8 cellular contexts compared by ENCODE assay signal in the genomic region with DNA sequence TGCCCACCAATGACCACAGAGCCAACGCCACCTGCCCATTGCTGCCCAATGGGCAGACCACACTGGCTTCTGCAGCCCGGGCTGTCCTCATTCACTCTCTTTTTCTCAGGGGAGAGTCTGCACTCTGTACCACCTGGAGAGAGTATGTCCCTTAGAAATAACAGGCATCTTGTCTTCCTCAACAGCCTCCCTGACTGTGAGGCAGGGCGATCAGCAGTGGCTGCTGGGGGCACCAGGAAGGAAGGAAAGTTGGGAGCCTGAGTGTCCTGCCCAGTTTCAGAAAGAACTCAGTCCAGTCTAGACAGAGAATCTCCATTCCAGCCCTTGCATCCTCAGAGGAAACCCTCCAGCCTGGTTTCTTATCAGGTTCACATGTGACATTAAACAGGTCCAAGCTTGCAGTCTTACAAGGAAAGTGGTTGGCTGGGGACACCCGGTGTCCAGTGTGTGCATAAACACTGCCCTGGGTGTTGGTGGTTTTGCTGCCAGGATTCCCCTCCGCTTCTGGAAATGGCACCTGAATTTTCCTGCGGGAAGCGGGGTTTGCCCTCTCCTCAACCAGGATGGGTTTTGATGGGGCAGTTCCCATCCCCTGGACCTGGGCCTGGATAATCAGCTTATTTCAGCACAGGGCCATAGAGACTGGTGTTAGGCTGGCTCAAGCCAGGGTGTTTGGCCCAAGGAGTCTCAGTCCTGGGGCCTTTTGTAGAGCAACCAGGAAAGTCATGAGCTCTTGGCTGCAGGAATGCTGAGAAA. TPM values are rescaled to one million over a fixed set of nuclear protein-coding genes. Genes with fewer than 3 reads are reported as not detected.
DNase-seq lines count a peak whose midpoint lies in the region; ATAC-seq and TF ChIP-seq lines count a peak whose summit lies in the region.

No MANE protein-coding gene starts in this region.

- peak; percentile 71 for DNase-seq in dedifferentiated amniotic fluid mesenchymal stem cell (ENCODE audit: extremely low spot score)
- DNase-seq in uterus, result peak; percentile 55 to 58
- DNase-seq in stimulated activated naive CD4-positive, alpha-beta T cell (lab: John Stamatoyannopoulos, UW), result no peak

- H3K27me3 ChIP-seq in Loucy (ENCODE audit: insufficient read depth, low read length, poor library complexity, severe bottlenecking), result no peaks in the 10 kb centered on the region
- no peaks in the 10 kb centered on the region for H3K27me3 ChIP-seq in liver (ENCODE audit: control insufficient read depth in 4 of 4, insufficient read depth in 4 of 4, low read length in 3 of 4)
- no peaks in the 10 kb centered on the region for H3K27me3 ChIP-seq in uterus

- H3K9me3 ChIP-seq in Loucy (ENCODE audit: insufficient read depth, low read depth, low read length) (no peaks in the 10 kb centered on the region), liver (ENCODE audit: control insufficient read depth in 4 of 4, low read length in 3 of 4) (no peaks in the 10 kb centered on the region), uterus (no peaks in the 10 kb centered on the region)

- no peak overlapping the region for H3K27ac ChIP-seq in liver (ENCODE audit: low read depth in 1 of 2, low read length in 2 of 2)
- H3K27ac ChIP-seq in uterus, result no peak overlapping the region

- no peak overlapping the region for H3K4me2 ChIP-seq in Loucy (ENCODE audit: low read depth, low read length, poor library complexity, severe bottlenecking)

- intact Hi-C loops in uterus (cut with DNase I; ENCODE audit: low total_unique reads), result no loop called here

- no peaks in the 10 kb centered on the region for H3K9me2 ChIP-seq in Loucy (replicated peaks; ENCODE audit: low read depth, low read length)

- no peak for TF ChIP-seq POLR2A in uterus (IDR thresholded peaks at IDR 0.05)

- no peaks in the 10 kb centered on the region for H3K79me2 ChIP-seq in Loucy (ENCODE audit: insufficient read depth, low read length)

- TF ChIP-seq RAD21 in liver (IDR thresholded peaks at IDR 0.05), result peak; percentile 91 to 94

- no peaks in the 10 kb centered on the region for H3K4me1 ChIP-seq in Loucy (ENCODE audit: insufficient read depth, low read length, poor library complexity, severe bottlenecking)
- peaks cover 0 to 3% (median 0%) of the 10 kb centered on the region in 4 donors for H3K4me1 ChIP-seq in liver (ENCODE audit: control insufficient read depth in 4 of 4, insufficient read depth in 4 of 4, low read length in 3 of 4)
- H3K4me1 ChIP-seq in uterus, result peaks cover 0 to 3% of the 10 kb centered on the region in 2 donors

- ATAC-seq in GM21737 (IDR thresholded peaks at IDR 0.05; ENCODE audit: unreplicated experiment) (no peak), HG03469 (IDR thresholded peaks at IDR 0.05; ENCODE audit: unreplicated experiment) (no peak)

- 69% methylated on average over 7 of the region's 7 CpGs for WGBS in liver

- no peak overlapping the region for H2AFZ ChIP-seq in Loucy (ENCODE audit: low read length)

- H3K4me3 ChIP-seq in Loucy (ENCODE audit: low read length, poor library complexity, severe bottlenecking), result no peak overlapping the region
- H3K4me3 ChIP-seq in liver (ENCODE audit: low read depth in 1 of 3, low read length in 3 of 3), result no peak overlapping the region
- no peak overlapping the region for H3K4me3 ChIP-seq in uterus

- H3F3A ChIP-seq in Loucy (ENCODE audit: low read depth), result no peaks in the 10 kb centered on the region

- no peaks in the 10 kb centered on the region for H4K20me1 ChIP-seq in Loucy (ENCODE audit: insufficient read depth, low read length, poor library complexity, severe bottlenecking)

- TF ChIP-seq CTCF in GM12873 (IDR thresholded peaks at IDR 0.05; ENCODE audit: insufficient read depth, low read depth, low read length, missing control alignments) (peak; percentile 50), Loucy (conservative IDR thresholded peaks at IDR 0.05; ENCODE audit: low read length) (peak; percentile 34; the same call in 1 of the 2 replicates), liver (IDR thresholded peaks at IDR 0.05; ENCODE audit: low read depth, low read length, missing input control) (peak; percentile 78), uterus (IDR thresholded peaks at IDR 0.05) (peak; percentile 38 to 80 (median 60))

- H3K9ac ChIP-seq in Loucy (ENCODE audit: low read depth, low read length, poor library complexity, severe bottlenecking) (no peak overlapping the region), liver (ENCODE audit: low read depth in 1 of 2, low read length in 2 of 2) (no peak overlapping the region)

- no peaks in the 10 kb centered on the region for H3K36me3 ChIP-seq in Loucy (ENCODE audit: insufficient read depth, low read length)
- H3K36me3 ChIP-seq in liver (ENCODE audit: control insufficient read depth in 4 of 4, insufficient read depth in 3 of 4, low read depth in 1 of 4, low read length in 3 of 4), result no peaks in the 10 kb centered on the region
- no peaks in the 10 kb centered on the region for H3K36me3 ChIP-seq in uterus

TF ChIP-seq in liver, 16 proteins besides CTCF, POLR2A, EP300 and RAD21:
- TF ChIP-seq JUND (IDR thresholded peaks at IDR 0.05) (no peak), RXRA (IDR thresholded peaks at IDR 0.05) (peak in 1 of 2 donors; percentile 5)

RNA-seq across cellular contexts. Expression of gene SSUH2, which starts 37.1 kb away (rescaled TPM):
- total RNA-seq in liver, result 1 to 10 TPM in 1 of 2 donors, under 1 TPM in 1; 0.17 to 2.1 TPM
- polyA plus RNA-seq in liver, result under 1 TPM; 0.22 to 0.25 TPM
- 1 to 10 TPM in 1 of 4 donors, under 1 TPM in 1, not detected in 2; 0.70 to 1.5 TPM for total RNA-seq in uterus

Comparison
In these comparisons a context has a peak if more than half of its experiments do, and no peak if none do; other contexts are left out.
1. DNase-seq: peak in dedifferentiated amniotic fluid mesenchymal stem cell (single experiment) and uterus (2 of 2); none in stimulated activated naive CD4-positive, alpha-beta T cell (0 of 6).
2. Peak in every context shown above with its lines, with median percentiles within 50 percentile points of each other: CTCF ChIP-seq.